In the genomic region with DNA sequence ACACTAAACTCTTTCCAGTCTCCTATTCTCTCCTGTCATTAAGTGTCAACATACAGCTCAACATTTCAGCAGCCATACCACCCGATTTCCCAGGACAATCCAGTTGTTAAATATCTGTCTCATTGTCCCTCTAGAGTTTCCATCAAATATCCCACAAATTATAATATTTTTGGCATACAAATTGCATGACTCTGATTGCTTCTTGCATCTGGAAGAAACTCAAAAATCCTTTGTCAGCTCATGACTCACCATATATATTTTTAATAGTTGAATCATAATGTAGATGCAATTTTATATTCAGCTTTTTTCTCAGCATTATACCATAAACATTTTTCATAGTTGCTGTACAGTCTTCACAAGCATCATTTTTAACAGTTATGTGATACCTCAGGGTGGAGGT, we compare ENCODE assay signal across 23 cellular contexts. TPM values are rescaled to one million over a fixed set of nuclear protein-coding genes. Genes with fewer than 3 reads are reported as not detected.
DNase-seq lines count a peak whose midpoint lies in the region; ATAC-seq and TF ChIP-seq lines count a peak whose summit lies in the region.
"Had no signal": no experiment of that assay in that cellular context is flagged by ENCODE, and none has a peak within 500 bp of the region (broad histone marks: within the 10 kb centered on the region; RNA-seq: fewer than 3 reads in every experiment).

No MANE protein-coding gene starts in this region.

- POLR2A ChIA-PET in HEK293T (lab: Yijun Ruan, JAX), result no interaction called here

- CTCF ChIA-PET in HEK293T (lab: Yijun Ruan, JAX), result no interaction called here

- H3K9me2 ChIP-seq in GM23248 (ENCODE audit: insufficient read depth) (no peaks in the 10 kb centered on the region), Karpas-422 (replicated peaks; ENCODE audit: insufficient read depth, low read length) (no peaks in the 10 kb centered on the region)

- peaks cover 7% of the 10 kb centered on the region; the same call in 1 of the 2 replicates for H3F3A ChIP-seq in GM23248 (ENCODE audit: insufficient read depth)

- H3K36me3 ChIP-seq in GM23248 (ENCODE audit: low read depth) (no peaks in the 10 kb centered on the region), Karpas-422 (ENCODE audit: insufficient read depth, low read length) (no peaks in the 10 kb centered on the region)
- H3K36me3 ChIP-seq: adrenal gland, SJSA1, upper lobe of left lung had no signal

- H3K4me2 ChIP-seq in GM23248 (ENCODE audit: unreplicated experiment) (no peak overlapping the region), Karpas-422 (ENCODE audit: low read depth, low read length, poor library complexity, severe bottlenecking) (no peak overlapping the region)

- H2AFZ ChIP-seq in GM23248 (no peak overlapping the region), Karpas-422 (ENCODE audit: low read length) (no peak overlapping the region)

- DNase-seq in 8988T (peak; percentile 6), GM23248 (peak; percentile 83), astrocyte of the spinal cord (ENCODE audit: low read depth, low spot score) (peak; percentile 24), fibroblast of pulmonary artery (ENCODE audit: low read depth) (peak; percentile 52), Karpas-422 (no peak), iPS-NIHi11 (ENCODE audit: low spot score) (no peak), HEK293T (ENCODE audit: extremely low spot score) (no peak)
- DNase-seq: activated CD8-positive, alpha-beta memory T cell treated with anti-CD3 and anti-CD28 coated beads, Interleukin-2, amount 50 U/mL, for 48 hours; activated gamma-delta T cell; CD4-positive, CD25-positive, alpha-beta regulatory T cell; foreskin melanocyte; NCI-H82; stimulated activated CD4-positive, alpha-beta T cell treated with anti-CD3 and anti-CD28 coated beads, Interleukin-1b, Interleukin-23, amount 100 ng/mL, for 48 hours; stimulated activated naive CD8-positive, alpha-beta T cell treated with anti-CD3 and anti-CD28 coated beads, Interleukin-15, Interleukin-2, amounts not matched to agents 100 U/mL and 50 U/mL, for 24 hours; T-helper 2 cell; upper lobe of left lung; WERI-Rb-1 had no signal

- H3K9me3 ChIP-seq in GM23248 (ENCODE audit: low read depth) (no peaks in the 10 kb centered on the region), Karpas-422 (ENCODE audit: low read length) (no peaks in the 10 kb centered on the region)
- H3K9me3 ChIP-seq: adrenal gland, SJSA1, upper lobe of left lung had no signal

- H3K79me2 ChIP-seq in GM23248 (ENCODE audit: insufficient read depth), result no peaks in the 10 kb centered on the region
- no peaks in the 10 kb centered on the region for H3K79me2 ChIP-seq in Karpas-422 (ENCODE audit: low read length)

- H3K4me1 ChIP-seq in GM23248 (ENCODE audit: insufficient read depth) (peaks cover 10% of the 10 kb centered on the region), Karpas-422 (ENCODE audit: low read length) (peaks cover 14% of the 10 kb centered on the region)
- H3K4me1 ChIP-seq: SJSA1, upper lobe of left lung had no signal

- no peak for ATAC-seq in HG02588 (IDR thresholded peaks at IDR 0.05; ENCODE audit: unreplicated experiment)
- ATAC-seq: stimulated activated naive CD8-positive, alpha-beta T cell treated with anti-CD3 and anti-CD28 coated beads, Interleukin-15, Interleukin-2, amounts not matched to agents 100 U/mL and 50 U/mL, for 24 hours had no signal

- H4K20me1 ChIP-seq in GM23248 (ENCODE audit: insufficient read depth) (no peaks in the 10 kb centered on the region), Karpas-422 (ENCODE audit: insufficient read depth, low read depth, low read length) (no peaks in the 10 kb centered on the region)

- H3K27ac ChIP-seq in GM23248 (no peak overlapping the region), Karpas-422 (ENCODE audit: low read length) (no peak overlapping the region)
- H3K27ac ChIP-seq: adrenal gland, SJSA1, upper lobe of left lung, WERI-Rb-1 had no signal

- H3K4me3 ChIP-seq in GM23248, result no peak overlapping the region
- H3K4me3 ChIP-seq in astrocyte of the spinal cord (ENCODE audit: low read depth, low read length), result no peak overlapping the region
- H3K4me3 ChIP-seq in fibroblast of pulmonary artery (replicated peaks; ENCODE audit: low read depth, low read length), result no peak overlapping the region
- H3K4me3 ChIP-seq in Karpas-422 (ENCODE audit: low read length), result no peak overlapping the region
- H3K4me3 ChIP-seq: adrenal gland, SJSA1, upper lobe of left lung had no signal

- TF ChIP-seq CTCF in astrocyte of the spinal cord (IDR thresholded peaks at IDR 0.05; ENCODE audit: low read depth, low read length) (no peak), fibroblast of pulmonary artery (IDR thresholded peaks at IDR 0.05; ENCODE audit: low read length, missing control alignments) (no peak)

- in situ Hi-C loops in GM23248 (cut with MboI) (no loop called here), astrocyte of the spinal cord (cut with HindIII; ENCODE audit: low sequenced_read_pairs) (loop anchor here (25.0 kb wide), 1 partner anchor 143 kb away; a partner anchor contains a TSS)

- H3K27me3 ChIP-seq in GM23248 (replicated peaks; ENCODE audit: insufficient read depth), result peaks cover 13% of the 10 kb centered on the region
- no peaks in the 10 kb centered on the region for H3K27me3 ChIP-seq in Karpas-422 (ENCODE audit: low read length)
- H3K27me3 ChIP-seq: adrenal gland had no signal

- WGBS in GM23248 (ENCODE audit: low coverage in 1 of 2, low lambda C conversion rate in 2 of 2, missing lambda C conversion rate in 2 of 2), 2 experiments, result 25 to 31% methylated on average over 1 of the region's 1 CpG

- H3K9ac ChIP-seq in GM23248 (no peak overlapping the region), Karpas-422 (ENCODE audit: low read length) (no peak overlapping the region)

TF ChIP-seq in HEK293T, 16 proteins besides CTCF, POLR2A, EP300 and RAD21:
- TF ChIP-seq TARDBP (IDR thresholded peaks at IDR 0.05) (no peak), HDGF (IDR thresholded peaks at IDR 0.05; ENCODE audit: borderline replicate concordance) (no peak), SUZ12 (IDR thresholded peaks at IDR 0.05) (no peak), NFRKB (IDR thresholded peaks at IDR 0.05) (no peak), SP1 (IDR thresholded peaks at IDR 0.05) (no peak), BHLHE40 (IDR thresholded peaks at IDR 0.05; ENCODE audit: borderline replicate concordance) (no peak), L3MBTL2 (conservative IDR thresholded peaks at IDR 0.05) (no peak), ZNF384 (IDR thresholded peaks at IDR 0.05) (no peak)
- TF ChIP-seq, protein P1, sequence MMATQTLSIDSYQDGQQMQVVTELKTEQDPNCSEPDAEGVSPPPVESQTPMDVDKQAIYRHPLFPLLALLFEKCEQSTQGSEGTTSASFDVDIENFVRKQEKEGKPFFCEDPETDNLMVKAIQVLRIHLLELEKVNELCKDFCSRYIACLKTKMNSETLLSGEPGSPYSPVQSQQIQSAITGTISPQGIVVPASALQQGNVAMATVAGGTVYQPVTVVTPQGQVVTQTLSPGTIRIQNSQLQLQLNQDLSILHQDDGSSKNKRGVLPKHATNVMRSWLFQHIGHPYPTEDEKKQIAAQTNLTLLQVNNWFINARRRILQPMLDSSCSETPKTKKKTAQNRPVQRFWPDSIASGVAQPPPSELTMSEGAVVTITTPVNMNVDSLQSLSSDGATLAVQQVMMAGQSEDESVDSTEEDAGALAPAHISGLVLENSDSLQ (IDR thresholded peaks at IDR 0.05), result no peak
TF ChIP-seq in HEK293T: peak in this region for 0.

RNA-seq across cellular contexts. Expression of a gene that starts 7.2 kb away (rescaled TPM):
- total RNA-seq in GM23248 (2014; rRNA removed; shearing (Covaris generic)), result not detected in 2 replicates
- not detected in 2 replicates for polyA plus RNA-seq in GM23248 (2016; fragmentation: Nextera tagmentation; extraction: Ambion mirVana)
- 0.19 and 0.29 TPM in 2 replicates for total RNA-seq in Karpas-422 (2014; rRNA removed; shearing (Covaris generic); ENCODE audit: low replicate concordance)
- total RNA-seq: mesenteric fat pad; natural killer cell treated with Interleukin-12 subunit alpha and Interleukin-12 subunit beta and Interleukin-15 and Interleukin-18, amount 100 ng/mL, for 72 hours; SJSA1 had no signal

RNA-seq across cellular contexts. Expression of a gene that starts 19.6 kb away (rescaled TPM):
- total RNA-seq in GM23248 (2014; rRNA removed; shearing (Covaris generic)), result not detected in 2 replicates
- polyA plus RNA-seq in GM23248 (2016; fragmentation: Nextera tagmentation; extraction: Ambion mirVana), result not detected in 2 replicates
- not detected in 2 replicates for total RNA-seq in Karpas-422 (2014; rRNA removed; shearing (Covaris generic); ENCODE audit: low replicate concordance)
- total RNA-seq: CD4-positive, CD25-positive, alpha-beta regulatory T cell; H7; mesenteric fat pad; natural killer cell treated with Interleukin-12 subunit alpha and Interleukin-12 subunit beta and Interleukin-15 and Interleukin-18, amount 100 ng/mL, for 72 hours; SJSA1; upper lobe of left lung had no signal
- polyA plus RNA-seq: CD4-positive, CD25-positive, alpha-beta regulatory T cell had no signal

RNA-seq across cellular contexts. Expression of a gene that starts 26.6 kb away (rescaled TPM):
- not detected in 2 replicates for total RNA-seq in GM23248 (2014; rRNA removed; shearing (Covaris generic))
- polyA plus RNA-seq in GM23248 (2016; fragmentation: Nextera tagmentation; extraction: Ambion mirVana), result not detected in 2 replicates
- not detected in 2 replicates for total RNA-seq in Karpas-422 (2014; rRNA removed; shearing (Covaris generic); ENCODE audit: low replicate concordance)
- total RNA-seq: CD4-positive, CD25-positive, alpha-beta regulatory T cell; mesenteric fat pad; SJSA1 had no signal

RNA-seq across cellular contexts. Expression of a gene that starts 38.5 kb away (rescaled TPM):
- total RNA-seq in GM23248 (2014; rRNA removed; shearing (Covaris generic)), result 23.9 and 27.7 TPM in 2 replicates
- polyA plus RNA-seq in GM23248 (2016; fragmentation: Nextera tagmentation; extraction: Ambion mirVana), result 17.1 and 19.2 TPM in 2 replicates
- 69.5 and 71.4 TPM in 2 replicates for total RNA-seq in Karpas-422 (2014; rRNA removed; shearing (Covaris generic); ENCODE audit: low replicate concordance)

RNA-seq across cellular contexts. Expression of a gene that starts 43.6 kb away (rescaled TPM):
- 13.5 and 19.9 TPM in 2 replicates for total RNA-seq in GM23248 (2014; rRNA removed; shearing (Covaris generic))
- 9.4 and 10.4 TPM in 2 replicates for polyA plus RNA-seq in GM23248 (2016; fragmentation: Nextera tagmentation; extraction: Ambion mirVana)
- 23.7 and 38.4 TPM in 2 replicates for total RNA-seq in Karpas-422 (2014; rRNA removed; shearing (Covaris generic); ENCODE audit: low replicate concordance)

Comparison
In these comparisons a context has a peak if more than half of its experiments do, and no peak if none do; other contexts are left out.
1. DNase-seq: peak in 8988T (single experiment), GM23248 (single experiment), astrocyte of the spinal cord (single experiment) and fibroblast of pulmonary artery (single experiment); none in Karpas-422 (single experiment), iPS-NIHi11 (single experiment) and HEK293T (single experiment).